1 cellular context compared by ENCODE assay signal in the genomic region with DNA sequence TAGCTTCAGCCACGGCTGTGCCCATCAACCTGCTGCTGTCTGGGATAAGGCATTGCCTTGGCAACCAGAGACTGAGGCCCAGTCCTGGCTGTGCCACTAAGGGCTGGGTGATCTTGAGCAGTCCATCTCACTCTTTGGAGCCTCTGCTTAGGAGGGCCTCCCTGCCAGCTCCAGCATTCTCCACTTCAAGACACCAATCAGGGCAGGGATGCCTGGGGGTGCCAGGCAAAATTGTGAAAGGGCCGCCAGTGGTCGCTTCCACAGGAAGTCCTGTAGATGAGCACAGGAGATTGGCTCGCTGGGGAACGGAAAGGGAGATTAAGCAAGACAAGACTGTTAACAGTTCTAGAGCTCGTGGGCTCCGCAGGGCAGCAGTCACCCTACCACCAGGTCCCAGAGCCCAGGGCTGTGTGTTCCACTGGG.
TF ChIP-seq lines count a peak whose summit lies in the region.

A gene with protein sequence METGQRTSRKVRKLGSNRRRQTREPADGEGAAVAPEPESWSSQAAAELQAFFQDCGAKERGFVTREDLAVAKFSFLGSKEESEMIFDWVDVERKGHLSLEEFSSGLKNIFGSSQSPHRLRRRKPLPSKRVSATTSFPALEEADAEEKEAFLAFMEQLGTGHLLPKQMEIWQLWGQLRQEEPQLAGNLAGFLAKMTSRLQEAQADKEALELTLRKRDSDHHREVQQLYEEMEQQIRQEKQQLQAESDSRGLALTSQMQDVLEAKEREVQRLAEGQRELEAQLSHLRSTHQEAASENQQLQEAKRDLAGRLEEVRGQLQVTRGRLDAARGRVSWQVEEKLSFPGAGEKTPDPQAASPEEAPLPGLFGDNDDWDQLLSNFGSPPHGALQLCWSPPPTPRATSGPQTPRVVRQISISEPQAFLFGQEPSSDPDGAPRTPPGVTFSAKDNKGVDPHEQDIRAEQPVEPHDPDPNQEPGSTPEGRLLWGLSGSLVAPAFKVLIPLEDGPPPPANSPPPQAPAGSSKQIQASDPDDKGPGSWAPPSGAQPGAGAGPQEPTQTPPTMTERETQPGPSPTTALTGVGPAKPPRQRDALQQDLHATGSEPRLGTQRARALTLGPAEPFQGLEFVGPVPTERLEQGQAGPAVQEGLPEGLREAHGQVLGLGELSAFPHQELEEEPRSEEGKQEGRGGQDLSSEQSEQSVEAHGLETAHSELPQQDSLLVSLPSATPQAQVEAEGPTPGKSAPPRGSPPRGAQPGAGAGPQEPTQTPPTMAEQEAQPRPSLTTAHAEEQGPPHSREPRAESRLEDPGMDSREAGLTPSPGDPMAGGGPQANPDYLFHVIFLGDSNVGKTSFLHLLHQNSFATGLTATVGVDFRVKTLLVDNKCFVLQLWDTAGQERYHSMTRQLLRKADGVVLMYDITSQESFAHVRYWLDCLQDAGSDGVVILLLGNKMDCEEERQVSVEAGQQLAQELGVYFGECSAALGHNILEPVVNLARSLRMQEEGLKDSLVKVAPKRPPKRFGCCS (plus strand): TSS at position 346 of the 423 bp plus-strand sequence. CDS start 6,410 bp downstream, outside the sequence.

TF ChIP-seq in IMR-90, 13 proteins besides CTCF, POLR2A, EP300 and RAD21:
- no peak for TF ChIP-seq SMC3 (IDR thresholded peaks at IDR 0.05; ENCODE audit: low read depth, low read length)
- no peak for TF ChIP-seq MAZ (IDR thresholded peaks at IDR 0.05; ENCODE audit: borderline replicate concordance, low read depth, low read length)
- no peak for TF ChIP-seq FOS (IDR thresholded peaks at IDR 0.05; ENCODE audit: low read depth, low read length)
- TF ChIP-seq NFE2L2 (IDR thresholded peaks at IDR 0.05; ENCODE audit: low read depth, low read length) = no peak
- TF ChIP-seq RFX5 (IDR thresholded peaks at IDR 0.05; ENCODE audit: low read depth, low read length) = no peak
- TF ChIP-seq, protein P1, sequence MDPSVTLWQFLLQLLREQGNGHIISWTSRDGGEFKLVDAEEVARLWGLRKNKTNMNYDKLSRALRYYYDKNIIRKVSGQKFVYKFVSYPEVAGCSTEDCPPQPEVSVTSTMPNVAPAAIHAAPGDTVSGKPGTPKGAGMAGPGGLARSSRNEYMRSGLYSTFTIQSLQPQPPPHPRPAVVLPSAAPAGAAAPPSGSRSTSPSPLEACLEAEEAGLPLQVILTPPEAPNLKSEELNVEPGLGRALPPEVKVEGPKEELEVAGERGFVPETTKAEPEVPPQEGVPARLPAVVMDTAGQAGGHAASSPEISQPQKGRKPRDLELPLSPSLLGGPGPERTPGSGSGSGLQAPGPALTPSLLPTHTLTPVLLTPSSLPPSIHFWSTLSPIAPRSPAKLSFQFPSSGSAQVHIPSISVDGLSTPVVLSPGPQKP (IDR thresholded peaks at IDR 0.05; ENCODE audit: borderline replicate concordance, low read depth, low read length) = no peak
- TF ChIP-seq, protein P2, sequence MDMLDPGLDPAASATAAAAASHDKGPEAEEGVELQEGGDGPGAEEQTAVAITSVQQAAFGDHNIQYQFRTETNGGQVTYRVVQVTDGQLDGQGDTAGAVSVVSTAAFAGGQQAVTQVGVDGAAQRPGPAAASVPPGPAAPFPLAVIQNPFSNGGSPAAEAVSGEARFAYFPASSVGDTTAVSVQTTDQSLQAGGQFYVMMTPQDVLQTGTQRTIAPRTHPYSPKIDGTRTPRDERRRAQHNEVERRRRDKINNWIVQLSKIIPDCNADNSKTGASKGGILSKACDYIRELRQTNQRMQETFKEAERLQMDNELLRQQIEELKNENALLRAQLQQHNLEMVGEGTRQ (IDR thresholded peaks at IDR 0.05; ENCODE audit: low read depth, low read length) = no peak
- TF ChIP-seq BHLHE40 (IDR thresholded peaks at IDR 0.05; ENCODE audit: low read depth, low read length) = no peak
- no peak for TF ChIP-seq MAFK (IDR thresholded peaks at IDR 0.05; ENCODE audit: low read depth, low read length)
TF ChIP-seq in IMR-90: peak in this region for 0.
